1 cellular context compared by ENCODE assay signal in genomic region chr9:94921656-94922055, GRCh38.
TF ChIP-seq lines count a peak whose summit lies in the region.

No MANE protein-coding gene starts in this region.

TF ChIP-seq in HCT116, 20 proteins besides CTCF, POLR2A, EP300 and RAD21 (continued from another document):
- TF ChIP-seq REST (IDR thresholded peaks at IDR 0.05; ENCODE audit: low read depth) = no peak
- TF ChIP-seq ZBTB33 (IDR thresholded peaks at IDR 0.05; ENCODE audit: extremely low read depth, insufficient replicate concordance, low read length) = no peak
- TF ChIP-seq POLR2AphosphoS5 (IDR thresholded peaks at IDR 0.05; ENCODE audit: low read depth, low read length) = no peak
- TF ChIP-seq ATF3 (IDR thresholded peaks at IDR 0.05) = no peak
- TF ChIP-seq CBX3 (IDR thresholded peaks at IDR 0.05; ENCODE audit: low read depth) = no peak
- no peak for TF ChIP-seq EGR1 (IDR thresholded peaks at IDR 0.05; ENCODE audit: low read depth)
- no peak for TF ChIP-seq SIN3A (IDR thresholded peaks at IDR 0.05; ENCODE audit: low read depth)
- no peak for TF ChIP-seq JUND (IDR thresholded peaks at IDR 0.05)
- TF ChIP-seq CEBPB (IDR thresholded peaks at IDR 0.05; ENCODE audit: low read depth) = no peak
- no peak for TF ChIP-seq YY1 (IDR thresholded peaks at IDR 0.05; ENCODE audit: extremely low read depth, insufficient replicate concordance, low read depth, low read length)
- TF ChIP-seq EZH2 (IDR thresholded peaks at IDR 0.05) = no peak
- TF ChIP-seq EZH2phosphoT487 (IDR thresholded peaks at IDR 0.05; ENCODE audit: borderline replicate concordance) = no peak
- no peak for TF ChIP-seq MAX (IDR thresholded peaks at IDR 0.05)
- no peak for TF ChIP-seq FOSL1 (IDR thresholded peaks at IDR 0.05; ENCODE audit: low read depth)
- no peak for TF ChIP-seq ZFX (IDR thresholded peaks at IDR 0.05)
